In the genomic region with DNA sequence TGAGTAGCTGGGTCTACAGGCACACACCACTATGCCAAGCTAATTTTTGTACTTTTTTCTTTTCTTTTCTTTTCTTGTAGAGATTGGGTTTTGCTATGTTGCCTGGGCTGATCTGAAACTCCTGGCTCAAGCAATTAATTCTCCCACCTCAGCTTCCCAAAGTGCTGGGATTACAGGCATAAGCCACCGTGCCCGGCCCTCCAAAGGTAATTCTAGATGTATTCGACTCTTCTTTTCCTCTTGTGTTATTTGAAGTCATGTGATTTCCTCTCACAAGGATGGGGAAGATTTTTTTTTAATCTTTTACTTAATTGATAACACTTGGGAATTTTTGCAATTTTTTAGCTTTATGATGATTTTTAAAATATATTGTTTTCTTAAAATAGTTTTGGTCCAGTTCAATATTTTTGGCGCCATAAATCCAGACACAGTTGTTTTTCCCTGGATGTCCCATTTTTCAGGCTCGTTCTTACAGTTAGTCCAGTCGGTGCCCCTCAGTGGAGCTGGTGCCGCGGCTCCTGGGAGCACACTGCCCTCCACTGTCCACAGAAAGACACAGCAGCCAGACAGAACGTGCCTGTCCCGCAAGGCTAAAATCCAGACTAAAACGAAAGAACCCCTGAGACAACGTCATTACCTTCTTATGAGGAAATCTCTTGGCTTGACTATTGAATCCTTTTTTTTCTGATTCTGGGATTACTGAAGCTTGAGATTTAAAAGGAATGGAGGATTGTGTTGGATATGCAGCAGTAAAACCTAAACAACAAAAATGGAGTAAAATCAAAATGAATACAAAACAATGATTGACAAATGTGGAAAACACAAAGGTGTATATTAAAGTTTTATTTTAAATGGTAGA, we compare ENCODE assay signal across 8 cellular contexts.
DNase-seq lines count a peak whose midpoint lies in the region; ATAC-seq lines count a peak whose summit lies in the region.

No MANE protein-coding gene starts in this region.

- peak; percentile 84 for DNase-seq in ELR (ENCODE audit: low read depth)
- peak; percentile 56 to 74 for DNase-seq in NOMO-1 (lab: John Stamatoyannopoulos, UW; ENCODE audit: unreplicated experiment in 2 of 2)
- peak; percentile 31 to 41 for DNase-seq in activated CD8-positive, alpha-beta memory T cell treated with anti-CD3 and anti-CD28 coated beads for 4 hours (ENCODE audit: low read depth in 2 of 2)
- peak; percentile 46 for DNase-seq in effector CD8-positive, alpha-beta T cell (lab: John Stamatoyannopoulos, UW)
- peak; percentile 95 for DNase-seq in medulla oblongata (ENCODE audit: extremely low spot score)
- DNase-seq in stimulated activated CD8-positive, alpha-beta memory T cell treated with anti-CD3 and anti-CD28 coated beads, Interleukin-15, amount 100 ng/mL, for 4 hours (ENCODE audit: low read depth in 2 of 2), result peak; percentile 30 to 51

- peak; percentile 54 for ATAC-seq in HG03196 (IDR thresholded peaks at IDR 0.05; ENCODE audit: unreplicated experiment)
- no peak for ATAC-seq in HG02759 (IDR thresholded peaks at IDR 0.05; ENCODE audit: unreplicated experiment)

Comparison
In these comparisons a context has a peak if more than half of its experiments do, and no peak if none do; other contexts are left out.
1. DNase-seq: peak in every context shown above with its lines; median percentile 95 in medulla oblongata; 84 in ELR; 65 in NOMO-1; 46 in effector CD8-positive, alpha-beta T cell; 40 in stimulated activated CD8-positive, alpha-beta memory T cell treated with anti-CD3 and anti-CD28 coated beads, Interleukin-15, amount 100 ng/mL, for 4 hours; 36 in activated CD8-positive, alpha-beta memory T cell treated with anti-CD3 and anti-CD28 coated beads for 4 hours.